1 cellular context compared by ENCODE assay signal in genomic region chr18:57422313-57422872, GRCh38.
A peak's percentile ranks its signal among the peaks of the same experiment; 100 is the strongest.
TF ChIP-seq lines count a peak whose summit lies in the region.

No MANE protein-coding gene starts in this region.

TF ChIP-seq in HepG2, 621 proteins besides CTCF, POLR2A, EP300 and RAD21 (continued from another document and continues in another):
- TF ChIP-seq ZHX2 (IDR thresholded peaks at IDR 0.05; ENCODE audit: low read depth) = no peak
- 0 out of 2 replicates have a peak, but pooled peaks have one; percentile 59 for TF ChIP-seq ZHX2 (CRISPR knock-in tag; IDR thresholded peaks at IDR 0.05; ENCODE audit: borderline replicate concordance)
- TF ChIP-seq GLI4 (CRISPR knock-in tag; IDR thresholded peaks at IDR 0.05; ENCODE audit: borderline replicate concordance) = no peak
- TF ChIP-seq SMAD3 (CRISPR knock-in tag; IDR thresholded peaks at IDR 0.05) = no peak
- TF ChIP-seq ZNF766 (CRISPR knock-in tag; IDR thresholded peaks at IDR 0.05; ENCODE audit: borderline replicate concordance) = no peak
- no peak for TF ChIP-seq CREBL2 (CRISPR knock-in tag; IDR thresholded peaks at IDR 0.05; ENCODE audit: borderline replicate concordance)
- TF ChIP-seq NPAS2 (CRISPR knock-in tag; IDR thresholded peaks at IDR 0.05; ENCODE audit: borderline replicate concordance) = no peak
- no peak for TF ChIP-seq ZNF225 (CRISPR knock-in tag; IDR thresholded peaks at IDR 0.05)
- TF ChIP-seq EHMT2 (IDR thresholded peaks at IDR 0.05; ENCODE audit: borderline replicate concordance, low read depth, low read length) = no peak; the same call in 1 of the 2 replicates
- TF ChIP-seq SNAPC4 (CRISPR knock-in tag; IDR thresholded peaks at IDR 0.05) = no peak
- no peak for TF ChIP-seq CHCHD3 (CRISPR knock-in tag; IDR thresholded peaks at IDR 0.05)
- TF ChIP-seq HIVEP1 (CRISPR knock-in tag; IDR thresholded peaks at IDR 0.05) = no peak
- no peak for TF ChIP-seq ZNF576 (CRISPR knock-in tag; IDR thresholded peaks at IDR 0.05)
- TF ChIP-seq POGK (CRISPR knock-in tag; conservative IDR thresholded peaks at IDR 0.05) = 0 out of 2 replicates have a peak, but pooled peaks have one; percentile 41
- TF ChIP-seq ETS1 (CRISPR knock-in tag; IDR thresholded peaks at IDR 0.05) = no peak
- no peak for TF ChIP-seq ZNF547 (CRISPR knock-in tag; IDR thresholded peaks at IDR 0.05)
- TF ChIP-seq KLF16 (CRISPR knock-in tag; IDR thresholded peaks at IDR 0.05) = no peak
- no peak for TF ChIP-seq PRMT3 (CRISPR knock-in tag; IDR thresholded peaks at IDR 0.05; ENCODE audit: borderline replicate concordance, low read depth)
- TF ChIP-seq DMAP1 (CRISPR knock-in tag; IDR thresholded peaks at IDR 0.05) = no peak; the same call in 1 of the 2 replicates
- TF ChIP-seq STAT6 (CRISPR knock-in tag; IDR thresholded peaks at IDR 0.05; ENCODE audit: borderline replicate concordance) = no peak
- TF ChIP-seq FUBP1 (CRISPR knock-in tag; IDR thresholded peaks at IDR 0.05; ENCODE audit: borderline replicate concordance) = no peak
- no peak for TF ChIP-seq ZNF33A (CRISPR knock-in tag; IDR thresholded peaks at IDR 0.05; ENCODE audit: borderline replicate concordance)
- TF ChIP-seq ISX (CRISPR knock-in tag; conservative IDR thresholded peaks at IDR 0.05) = 0 out of 2 replicates have a peak, but pooled peaks have one; percentile 66
- TF ChIP-seq ZHX1 (CRISPR knock-in tag; IDR thresholded peaks at IDR 0.05; ENCODE audit: low read depth) = no peak
- TF ChIP-seq DDIT3 (CRISPR knock-in tag; IDR thresholded peaks at IDR 0.05) = no peak
- no peak for TF ChIP-seq MXI1 (IDR thresholded peaks at IDR 0.05; ENCODE audit: borderline replicate concordance, low read depth, low read length)
- TF ChIP-seq ZNF496 (CRISPR knock-in tag; IDR thresholded peaks at IDR 0.05; ENCODE audit: insufficient replicate concordance) = no peak
- TF ChIP-seq ZBTB26 (CRISPR knock-in tag; IDR thresholded peaks at IDR 0.05; ENCODE audit: borderline replicate concordance) = no peak
